In the genomic region with DNA sequence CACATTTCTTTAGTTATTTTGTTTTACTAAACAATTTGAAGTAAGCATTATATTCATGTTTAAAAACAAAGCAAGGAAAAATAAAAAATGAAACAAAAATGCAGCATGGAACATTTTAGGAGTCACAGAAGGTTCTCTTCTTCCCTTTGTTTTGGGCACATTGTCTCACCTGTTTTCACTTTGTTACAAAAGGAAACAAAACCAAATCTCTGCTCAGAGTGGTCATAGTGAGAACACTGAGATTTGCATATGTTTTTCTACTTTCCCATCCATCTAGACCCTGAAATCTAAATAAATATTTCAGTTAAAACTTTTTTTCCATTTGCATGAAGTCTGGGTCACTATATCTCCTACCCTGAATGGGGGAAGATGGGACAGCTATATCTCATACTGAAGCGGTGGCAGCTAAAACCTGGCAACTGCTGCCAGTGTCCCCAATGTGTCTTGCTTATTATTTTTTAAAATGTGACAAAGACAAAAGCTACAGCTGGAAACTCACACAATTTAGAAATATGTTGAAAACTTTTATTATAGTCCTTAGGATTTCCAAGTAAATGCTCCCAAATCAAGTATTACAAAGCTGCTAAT, we compare ENCODE assay signal across 8 cellular contexts. TPM values are rescaled to one million over a fixed set of nuclear protein-coding genes. Genes with fewer than 3 reads are reported as not detected.
A peak's percentile ranks its signal among the peaks of the same experiment; 100 is the strongest.
DNase-seq lines count a peak whose midpoint lies in the region; FAIRE-seq and TF ChIP-seq lines count a peak whose summit lies in the region.

No MANE protein-coding gene starts in this region.

- no peaks in the 10 kb centered on the region for H3K9me3 Mint-ChIP-seq in dendritic cell treated with granulocyte-macrophage colony-stimulating factor and Interleukin-4, amounts not matched to agents 40 ng/mL and 50 ng/mL, for 4 days

- intact Hi-C loops in dendritic cell treated with granulocyte-macrophage colony-stimulating factor and Interleukin-4, amounts not matched to agents 40 ng/mL and 50 ng/mL, for 4 days (cut with micrococcal nuclease), result no loop called here
- intact Hi-C loops in thyroid gland (cut with DNase I), result loop anchor here (10.0 kb wide), 1 partner anchor 99 kb away; no protein-coding TSS in a partner anchor

- peaks cover 39% of the 10 kb centered on the region for H3K4me1 Mint-ChIP-seq in dendritic cell treated with granulocyte-macrophage colony-stimulating factor and Interleukin-4, amounts not matched to agents 40 ng/mL and 50 ng/mL, for 4 days (ENCODE audit: low read depth)

- peaks cover 26% of the 10 kb centered on the region for H3K4me1 ChIP-seq in HUES48 (ENCODE audit: control insufficient read depth, insufficient read depth, low read length)
- peaks cover 15 to 17% of the 10 kb centered on the region in 2 experiments for H3K4me1 ChIP-seq in trophoblast cell (ENCODE audit: control insufficient read depth in 1 of 2, insufficient read depth in 2 of 2, low read length in 2 of 2)
- peaks cover 38 to 39% of the 10 kb centered on the region in 2 donors for H3K4me1 ChIP-seq in thyroid gland

- H3K4me3 Mint-ChIP-seq in dendritic cell treated with granulocyte-macrophage colony-stimulating factor and Interleukin-4, amounts not matched to agents 40 ng/mL and 50 ng/mL, for 4 days, result peak overlapping the region; percentile 66

- H2AK5ac ChIP-seq in trophoblast cell (ENCODE audit: low read length), result no peak overlapping the region

- no peak overlapping the region for H3K27ac Mint-ChIP-seq in dendritic cell treated with granulocyte-macrophage colony-stimulating factor and Interleukin-4, amounts not matched to agents 40 ng/mL and 50 ng/mL, for 4 days

- H3K4me2 ChIP-seq in trophoblast cell (ENCODE audit: low read length), result peak overlapping the region; percentile 43

- H3K27me3 ChIP-seq in HUES48 (ENCODE audit: control insufficient read depth, insufficient read depth, low read length) (no peaks in the 10 kb centered on the region), trophoblast cell (ENCODE audit: insufficient read depth, low read length) (no peaks in the 10 kb centered on the region), thyroid gland (no peaks in the 10 kb centered on the region)

- H3K36me3 ChIP-seq in HUES48 (ENCODE audit: control insufficient read depth, insufficient read depth, low read length), result no peaks in the 10 kb centered on the region
- no peaks in the 10 kb centered on the region for H3K36me3 ChIP-seq in trophoblast cell (ENCODE audit: control insufficient read depth in 1 of 2, insufficient read depth in 2 of 2, low read length in 2 of 2)
- H3K36me3 ChIP-seq in thyroid gland, result no peaks in the 10 kb centered on the region

- no peak overlapping the region for H2BK120ac ChIP-seq in trophoblast cell (ENCODE audit: insufficient read depth, low read length, poor library complexity)

- no peaks in the 10 kb centered on the region for H3K27me3 Mint-ChIP-seq in dendritic cell treated with granulocyte-macrophage colony-stimulating factor and Interleukin-4, amounts not matched to agents 40 ng/mL and 50 ng/mL, for 4 days

- H4K8ac ChIP-seq in trophoblast cell (ENCODE audit: low read depth, low read length), result no peak overlapping the region

- H3K4ac ChIP-seq in trophoblast cell (ENCODE audit: low read depth, low read length), result peak overlapping the region; percentile 80

- TF ChIP-seq CTCF in thyroid gland (IDR thresholded peaks at IDR 0.05), result no peak

- no peak overlapping the region for H3K23ac ChIP-seq in trophoblast cell (ENCODE audit: low read length)

- H3K27ac ChIP-seq in HUES48 (ENCODE audit: low read depth, low read length) (no peak overlapping the region), trophoblast cell (ENCODE audit: low read depth, low read length) (no peak overlapping the region), thyroid gland (no peak overlapping the region)

- H3K9me3 ChIP-seq in HUES48 (ENCODE audit: control insufficient read depth, insufficient read depth, low read length) (no peaks in the 10 kb centered on the region), trophoblast cell (ENCODE audit: insufficient read depth, low read depth, low read length) (peaks cover 1% of the 10 kb centered on the region), thyroid gland (no peaks in the 10 kb centered on the region)

- H3K4me3 ChIP-seq in HUES48 (ENCODE audit: low read depth, low read length), result peak overlapping the region; percentile 50
- H3K4me3 ChIP-seq in trophoblast cell (ENCODE audit: low read depth, low read length), result no peak overlapping the region
- H3K4me3 ChIP-seq in thyroid gland (replicated peaks in 1 of 3), result peak overlapping the region in 1 of 3 donors; percentile 2

- H3K36me3 Mint-ChIP-seq in dendritic cell treated with granulocyte-macrophage colony-stimulating factor and Interleukin-4, amounts not matched to agents 40 ng/mL and 50 ng/mL, for 4 days (ENCODE audit: low read depth), result peaks cover 51% of the 10 kb centered on the region

- no peak overlapping the region for H4K12ac ChIP-seq in trophoblast cell (ENCODE audit: low read depth, low read length)

- H2AFZ ChIP-seq in trophoblast cell (ENCODE audit: insufficient read depth, low read length, poor library complexity), result no peak overlapping the region

- WGBS in trophoblast cell (ENCODE audit: extremely low coverage, insufficient coverage, insufficient read length), result no CpG with 5 or more reads among the region's 1 CpG
- WGBS in thyroid gland, 2 donors, result 83 to 84% methylated on average over 1 of the region's 1 CpG

- no peak overlapping the region for H2BK12ac ChIP-seq in trophoblast cell (ENCODE audit: low read length)

- no peak overlapping the region for H2BK5ac ChIP-seq in trophoblast cell (ENCODE audit: low read depth, low read length, poor library complexity)

- H4K91ac ChIP-seq in trophoblast cell (ENCODE audit: low read depth, low read length), result no peak overlapping the region

- no peak overlapping the region for H3K14ac ChIP-seq in trophoblast cell (ENCODE audit: low read length)

- DNase-seq in GM18507 (ENCODE audit: extremely low spot score, insufficient read length, low read depth) (no peak), trophoblast cell (no peak), superior temporal gyrus (ENCODE audit: extremely low spot score) (no peak), thyroid gland (no peak), C1 segment of cervical spinal cord (lab: John Stamatoyannopoulos, UW) (no peak), amniotic stem cell (lab: John Stamatoyannopoulos, UW) (no peak)

- peaks cover 24% of the 10 kb centered on the region for H3K79me2 ChIP-seq in trophoblast cell (ENCODE audit: control insufficient read depth, insufficient read depth, low read length, poor library complexity)

- no peak overlapping the region for H3K18ac ChIP-seq in trophoblast cell (ENCODE audit: low read length)

- TF ChIP-seq POLR2A in thyroid gland (IDR thresholded peaks at IDR 0.05), result no peak

- H3K79me1 ChIP-seq in trophoblast cell (ENCODE audit: low read length), result peaks cover 10% of the 10 kb centered on the region

- no peak overlapping the region for H3K9ac ChIP-seq in HUES48 (ENCODE audit: low read depth, low read length)
- no peak overlapping the region for H3K9ac ChIP-seq in trophoblast cell (ENCODE audit: low read length)

- FAIRE-seq in GM18507 (lab: Jason Lieb, UNC), result peak; percentile 65

RNA-seq across cellular contexts. Expression of a gene that starts 3.5 kb away (rescaled TPM):
- polyA plus RNA-seq in trophoblast cell (2013), result 6.8 and 7.5 TPM in 2 replicates
- total RNA-seq in thyroid gland, result 10 to 100 TPM; 15.9 to 30.5 (median 18.6) TPM

RNA-seq across cellular contexts. Expression of a gene that starts 3.9 kb away (rescaled TPM):
- polyA plus RNA-seq in trophoblast cell (2013), result 17.4 and 18.7 TPM in 2 replicates
- total RNA-seq in thyroid gland, result 10 to 100 TPM; 11.0 to 28.9 (median 21.9) TPM
